In the genomic region with DNA sequence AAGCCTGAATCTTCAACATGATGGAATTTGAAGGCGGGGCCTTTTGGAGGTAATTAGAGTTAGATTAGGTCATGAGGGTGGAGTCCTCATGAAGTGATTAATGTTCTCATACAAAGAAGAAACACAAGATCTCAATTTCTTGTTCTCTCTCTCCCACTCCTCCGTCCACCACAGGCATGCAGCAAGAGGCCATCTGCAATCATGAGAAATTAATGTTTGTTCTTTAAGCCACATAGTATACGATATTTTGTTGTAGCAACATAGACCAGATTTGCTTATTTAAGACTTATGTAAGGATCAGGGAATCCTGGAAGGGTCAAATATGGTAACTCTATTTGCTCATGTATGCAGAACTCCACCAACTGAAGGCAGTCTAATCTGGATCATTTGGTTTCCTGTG, we compare ENCODE assay signal across 22 cellular contexts.
DNase-seq lines count a peak whose midpoint lies in the region; ATAC-seq and TF ChIP-seq lines count a peak whose summit lies in the region.
"Had no signal": no experiment of that assay in that cellular context is flagged by ENCODE, and none has a peak within 500 bp of the region (broad histone marks: within the 10 kb centered on the region; RNA-seq: fewer than 3 reads in every experiment).

No MANE protein-coding gene starts in this region.

- no peaks in the 10 kb centered on the region for H3K9me3 ChIP-seq in vagina
- H3K9me3 ChIP-seq: SJSA1, suprapubic skin had no signal

- H3K4me1 ChIP-seq in vagina, result no peaks in the 10 kb centered on the region
- H3K4me1 ChIP-seq: SJSA1 had no signal

- intact Hi-C loops in vagina (cut with DNase I), result no loop called here

- no peak for TF ChIP-seq CTCF in AG09319 (IDR thresholded peaks at IDR 0.05; ENCODE audit: low read depth, low read length)
- TF ChIP-seq CTCF in vagina (IDR thresholded peaks at IDR 0.05), result no peak

- ATAC-seq in GM18873 (IDR thresholded peaks at IDR 0.05; ENCODE audit: low FRiP score, unreplicated experiment), result no peak
- ATAC-seq: left lobe of liver, T-helper 17 cell had no signal

- H3K4me3 ChIP-seq in vagina, result no peak overlapping the region
- H3K4me3 ChIP-seq: SJSA1, suprapubic skin had no signal

- DNase-seq in AG09319 (ENCODE audit: extremely low read depth, low read depth), result peak; percentile 44
- DNase-seq in M059J (ENCODE audit: low read depth), result peak; percentile 79
- peak; percentile 81 for DNase-seq in dedifferentiated amniotic fluid mesenchymal stem cell (ENCODE audit: extremely low spot score)
- peak; percentile 75 for DNase-seq in iris pigment epithelial cell (ENCODE audit: low read depth)
- no peak for DNase-seq in vagina (ENCODE audit: extremely low spot score in 2 of 2)
- DNase-seq in activated naive CD4-positive, alpha-beta T cell treated with anti-CD3 and anti-CD28 coated beads, Interleukin-2, amount 50 U/mL, for 16 hours, result no peak
- DNase-seq in erythroblast (lab: John Stamatoyannopoulos, UW), result no peak
- DNase-seq: ACHN; activated CD8-positive, alpha-beta memory T cell treated with anti-CD3 and anti-CD28 coated beads, Interleukin-2, amount 50 U/mL, for 48 hours; activated naive CD4-positive, alpha-beta T cell; aorta; CD8-positive, alpha-beta memory T cell; DND-41; endodermal cell; GOT3; NCI-H1436; NCI-H748 treated with DMSO at 0.1 percent for 48 hours; T-helper 17 cell had no signal

- no peaks in the 10 kb centered on the region for H3K36me3 ChIP-seq in vagina
- H3K36me3 ChIP-seq: SJSA1, suprapubic skin had no signal

- no peak for TF ChIP-seq POLR2A in vagina (IDR thresholded peaks at IDR 0.05)
- no peak for TF ChIP-seq POLR2A in erythroblast (IDR thresholded peaks at IDR 0.05; ENCODE audit: low read length)

- no peak overlapping the region for H3K27ac ChIP-seq in vagina
- H3K27ac ChIP-seq: SJSA1, suprapubic skin had no signal

- no peaks in the 10 kb centered on the region for H3K27me3 ChIP-seq in vagina
- H3K27me3 ChIP-seq: SJSA1, suprapubic skin had no signal

Comparison
In these comparisons a context has a peak if more than half of its experiments do, and no peak if none do; other contexts are left out.
1. DNase-seq: peak in AG09319 (single experiment), M059J (single experiment), dedifferentiated amniotic fluid mesenchymal stem cell (single experiment) and iris pigment epithelial cell (single experiment); none in vagina (0 of 2), activated naive CD4-positive, alpha-beta T cell treated with anti-CD3 and anti-CD28 coated beads, Interleukin-2, amount 50 U/mL, for 16 hours (single experiment) and erythroblast (0 of 2).